Comparison of ENCODE assay signal across 1 cellular context in the genomic region with DNA sequence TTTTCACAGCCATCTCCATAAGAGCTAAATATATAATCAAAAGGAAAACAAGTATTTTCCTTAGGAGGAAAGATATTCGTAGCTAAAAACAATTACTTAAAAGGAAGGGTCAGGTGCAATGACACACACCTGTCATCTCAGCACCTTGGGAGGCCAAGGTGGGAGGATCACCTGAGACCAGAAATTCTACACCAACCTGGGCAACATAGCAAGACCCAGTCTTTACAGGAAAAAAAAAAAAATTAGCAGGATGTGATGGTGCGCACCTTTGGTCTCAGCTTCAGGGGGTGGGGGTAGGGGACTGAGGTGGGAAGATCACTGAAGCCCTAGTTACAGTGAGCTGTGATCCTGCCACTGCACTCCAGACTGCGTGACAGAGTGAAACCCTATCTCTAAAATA.
TF ChIP-seq lines count a peak whose summit lies in the region.

No MANE protein-coding gene starts in this region.

TF ChIP-seq in H1, 55 proteins besides CTCF, POLR2A, EP300 and RAD21:
- TF ChIP-seq, protein P1, sequence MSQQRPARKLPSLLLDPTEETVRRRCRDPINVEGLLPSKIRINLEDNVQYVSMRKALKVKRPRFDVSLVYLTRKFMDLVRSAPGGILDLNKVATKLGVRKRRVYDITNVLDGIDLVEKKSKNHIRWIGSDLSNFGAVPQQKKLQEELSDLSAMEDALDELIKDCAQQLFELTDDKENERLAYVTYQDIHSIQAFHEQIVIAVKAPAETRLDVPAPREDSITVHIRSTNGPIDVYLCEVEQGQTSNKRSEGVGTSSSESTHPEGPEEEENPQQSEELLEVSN (IDR thresholded peaks at IDR 0.05) = no peak
- TF ChIP-seq KDM1A (IDR thresholded peaks at IDR 0.05; ENCODE audit: borderline replicate concordance, low read length) = 0 out of 2 replicates have a peak, but pooled peaks have one; percentile 46
